Comparison of ENCODE assay signal across 8 cellular contexts in the genomic region with DNA sequence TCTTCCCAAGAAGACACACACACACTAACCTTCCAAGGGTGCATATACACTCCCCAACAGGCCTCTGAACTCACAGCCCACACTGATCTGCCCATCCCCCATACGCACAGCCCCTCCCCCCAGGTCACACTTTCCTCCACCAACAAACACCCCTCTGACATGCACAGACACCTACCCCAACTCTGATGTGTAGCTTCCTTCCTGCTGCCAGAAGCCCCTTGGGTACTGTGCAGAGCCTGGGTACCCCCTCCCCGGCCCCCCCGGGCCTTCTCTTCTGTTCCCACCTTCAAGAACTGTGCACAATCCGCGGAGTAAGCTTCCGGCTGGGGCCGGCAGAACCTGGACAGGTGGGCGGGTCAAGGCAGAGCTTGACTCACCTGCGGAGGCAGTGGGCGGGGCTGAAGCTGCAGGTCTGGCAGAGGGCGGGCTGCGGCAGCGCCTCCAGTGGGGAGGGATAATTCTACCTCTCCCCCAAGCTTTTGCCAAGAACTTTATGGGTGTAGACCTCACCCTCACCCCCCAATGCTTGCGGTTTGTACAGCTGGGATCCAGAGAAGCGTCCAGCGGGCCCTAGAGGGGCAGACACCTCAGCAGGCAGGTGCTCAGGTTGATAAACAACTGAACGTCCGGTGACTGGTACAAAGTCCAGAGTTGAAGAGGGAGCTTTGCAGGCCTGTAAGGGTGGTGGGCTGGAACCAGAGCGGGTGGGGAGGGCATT. TPM values are rescaled to one million over a fixed set of nuclear protein-coding genes. Genes with fewer than 3 reads are reported as not detected.
DNase-seq lines count a peak whose midpoint lies in the region; ATAC-seq and TF ChIP-seq lines count a peak whose summit lies in the region.

A gene (minus strand): TSS at position 313 of the 718 bp plus-strand sequence. CDS start 2,311 bp downstream, outside the sequence.

- H3K27ac ChIP-seq in esophagus squamous epithelium (peak within 1 kb of the TSS; percentile 11 to 82 (median 72)), parathyroid adenoma (peak within 1 kb of the TSS; percentile 42)

- H3K27me3 Mint-ChIP-seq in activated T-helper 2 cell treated with anti-CD3 and anti-CD28 coated beads, Interferon-gamma antibody, Interleukin-2, Interleukin-4, amounts not matched to agents 10 μg/mL and 5 μg/mL and 100 μg/mL, durations not matched to agents 14 hours and 24 hours and 36 hours (ENCODE audit: low read depth), result peaks cover 9% of the 10 kb centered on the region

- H3K36me3 Mint-ChIP-seq in activated T-helper 2 cell treated with anti-CD3 and anti-CD28 coated beads, Interferon-gamma antibody, Interleukin-2, Interleukin-4, amounts not matched to agents 10 μg/mL and 5 μg/mL and 100 μg/mL, durations not matched to agents 14 hours and 24 hours and 36 hours (ENCODE audit: low read depth), result no peaks in the 10 kb centered on the region

- H3K4me1 ChIP-seq in esophagus squamous epithelium (peaks cover 0 to 21% (median 3%) of the 10 kb centered on the region in 3 donors), parathyroid adenoma (no peaks in the 10 kb centered on the region)

- no peaks in the 10 kb centered on the region for H3K9me3 Mint-ChIP-seq in activated T-helper 2 cell treated with anti-CD3 and anti-CD28 coated beads, Interferon-gamma antibody, Interleukin-2, Interleukin-4, amounts not matched to agents 10 μg/mL and 5 μg/mL and 100 μg/mL, durations not matched to agents 14 hours and 24 hours and 36 hours

- 11 to 23% methylated on average over 2 of the region's 19 CpGs for WGBS in esophagus squamous epithelium, 2 donors

- no peaks in the 10 kb centered on the region for H3K36me3 ChIP-seq in H7 (replicated peaks; ENCODE audit: control insufficient read depth, insufficient read depth, low read length)
- H3K36me3 ChIP-seq in esophagus squamous epithelium, result peaks cover 0 to 11% (median 0%) of the 10 kb centered on the region in 3 donors
- H3K36me3 ChIP-seq in parathyroid adenoma (ENCODE audit: control insufficient read depth, insufficient read depth, low read length), result no peaks in the 10 kb centered on the region

- DNase-seq in H7 (peak; percentile 98), NCI-H2171 (lab: John Stamatoyannopoulos, UW) (peak; percentile 21), esophagus squamous epithelium (lab: John Stamatoyannopoulos, UW) (no peak), anterior cingulate cortex (lab: John Stamatoyannopoulos, UW) (no peak)
- DNase-seq in activated T-helper 2 cell treated with anti-CD3 and anti-CD28 coated beads, Interferon-gamma antibody, Interleukin-2, Interleukin-4, amounts not matched to agents 10 μg/mL and 5 μg/mL and 100 μg/mL, durations not matched to agents 14 hours and 24 hours and 36 hours (ENCODE audit: low spot score), result no peak

- H3K9me3 ChIP-seq in esophagus squamous epithelium, result no peaks in the 10 kb centered on the region
- no peaks in the 10 kb centered on the region for H3K9me3 ChIP-seq in parathyroid adenoma (ENCODE audit: control insufficient read depth, low read length)

- peak within 1 kb of the TSS; percentile 79 for H2AFZ ChIP-seq in parathyroid adenoma

- H3K27me3 ChIP-seq in H7 (ENCODE audit: control insufficient read depth, insufficient read depth, low read length) (no peaks in the 10 kb centered on the region; the same call in 1 of the 2 replicates), esophagus squamous epithelium (no peaks in the 10 kb centered on the region), parathyroid adenoma (ENCODE audit: control insufficient read depth, insufficient read depth, low read length) (no peaks in the 10 kb centered on the region)

- peak in 5 of 6 experiments; percentile 31 to 72 (median 52) for TF ChIP-seq CTCF in esophagus squamous epithelium (IDR thresholded peaks at IDR 0.05)
- TF ChIP-seq CTCF in parathyroid adenoma (IDR thresholded peaks at IDR 0.05), result peak; percentile 46

- no peak within 1 kb of the TSS for H3K27ac Mint-ChIP-seq in activated T-helper 2 cell treated with anti-CD3 and anti-CD28 coated beads, Interferon-gamma antibody, Interleukin-2, Interleukin-4, amounts not matched to agents 10 μg/mL and 5 μg/mL and 100 μg/mL, durations not matched to agents 14 hours and 24 hours and 36 hours

- no peak within 1 kb of the TSS for H3K4me3 Mint-ChIP-seq in activated T-helper 2 cell treated with anti-CD3 and anti-CD28 coated beads, Interferon-gamma antibody, Interleukin-2, Interleukin-4, amounts not matched to agents 10 μg/mL and 5 μg/mL and 100 μg/mL, durations not matched to agents 14 hours and 24 hours and 36 hours (ENCODE audit: low read depth)

- H3K9ac ChIP-seq in parathyroid adenoma, result no peak within 1 kb of the TSS

- peak within 1 kb of the TSS; percentile 47; the same call in 1 of the 2 replicates for H3K4me3 ChIP-seq in H7 (ENCODE audit: insufficient read depth, low read depth, low read length)
- peak within 1 kb of the TSS; percentile 28 to 63 (median 49) for H3K4me3 ChIP-seq in esophagus squamous epithelium
- peak within 1 kb of the TSS; percentile 77 for H3K4me3 ChIP-seq in parathyroid adenoma (ENCODE audit: low read depth, low read length)

- H3K4me1 Mint-ChIP-seq in activated T-helper 2 cell treated with anti-CD3 and anti-CD28 coated beads, Interferon-gamma antibody, Interleukin-2, Interleukin-4, amounts not matched to agents 10 μg/mL and 5 μg/mL and 100 μg/mL, durations not matched to agents 14 hours and 24 hours and 36 hours (ENCODE audit: low read depth), result no peaks in the 10 kb centered on the region

- intact Hi-C loops in esophagus squamous epithelium (cut with DNase I), result no loop called here
- intact Hi-C loops in activated T-helper 2 cell treated with anti-CD3 and anti-CD28 coated beads, Interferon-gamma antibody, Interleukin-2, Interleukin-4, amounts not matched to agents 10 μg/mL and 5 μg/mL and 100 μg/mL, durations not matched to agents 14 hours and 24 hours and 36 hours (cut with micrococcal nuclease), result no loop called here

- H3K79me2 ChIP-seq in parathyroid adenoma, result no peaks in the 10 kb centered on the region

- H3K4me2 ChIP-seq in parathyroid adenoma (ENCODE audit: low read length), result peak within 1 kb of the TSS; percentile 96

- ATAC-seq in GM19467 (IDR thresholded peaks at IDR 0.05; ENCODE audit: unreplicated experiment), result no peak
- ATAC-seq in GM19452 (IDR thresholded peaks at IDR 0.05; ENCODE audit: unreplicated experiment), result no peak

- no peak for TF ChIP-seq POLR2A in esophagus squamous epithelium (IDR thresholded peaks at IDR 0.05)

RNA-seq across cellular contexts. Expression of the gene that starts here (rescaled TPM):
- 1.5 and 2.0 TPM in 2 replicates for total RNA-seq in H7 (2014; rRNA removed; shearing (Covaris generic))
- 10 to 100 TPM in 2 of 4 donors, 1 to 10 TPM in 2; 7.9 to 16.2 (median 11.4) TPM for total RNA-seq in esophagus squamous epithelium
- total RNA-seq in activated T-helper 2 cell treated with anti-CD3 and anti-CD28 coated beads, Interferon-gamma antibody, Interleukin-2, Interleukin-4, amounts not matched to agents 10 μg/mL and 5 μg/mL and 100 μg/mL, durations not matched to agents 14 hours and 24 hours and 36 hours, result not detected in 2 replicates

Comparison
In these comparisons a context has a peak if more than half of its experiments do, and no peak if none do; other contexts are left out.
1. DNase-seq: peak in H7 (single experiment) and NCI-H2171 (single experiment); none in esophagus squamous epithelium (single experiment), activated T-helper 2 cell treated with anti-CD3 and anti-CD28 coated beads, Interferon-gamma antibody, Interleukin-2, Interleukin-4, amounts not matched to agents 10 μg/mL and 5 μg/mL and 100 μg/mL, durations not matched to agents 14 hours and 24 hours and 36 hours (single experiment) and anterior cingulate cortex (0 of 58).
2. Peak in every context shown above with its lines, with median percentiles within 50 percentile points of each other: H3K4me3 ChIP-seq.